In genomic region chrX:141402897-141403610, GRCh38 we compare ENCODE assay signal across 22 cellular contexts.
"Had no signal": no experiment of that assay in that cellular context is flagged by ENCODE, and none has a peak within 500 bp of the region (broad histone marks: within the 10 kb centered on the region; RNA-seq: fewer than 3 reads in every experiment).

No MANE protein-coding gene starts in this region.

- FAIRE-seq: HepG2, K562 had no signal

- H3K4me3 ChIP-seq: K562 had no signal

- H3K4me1 Mint-ChIP-seq: IgD-negative memory B cell had no signal

- H3K9ac ChIP-seq: KMS-11, SK-N-SH had no signal

- H3K27me3 Mint-ChIP-seq: IgD-negative memory B cell had no signal

- H3K4me2 ChIP-seq: KMS-11, SK-N-SH had no signal

- DNase-seq: Kasumi-1, MM.1S, NCI-H1092 treated with DMSO at 0.1 percent for 48 hours, NCI-H1436, NCI-H187, NCI-H2029, NCI-H2081 treated with DMSO at 0.1 percent for 48 hours, NCI-H2171, NCI-H226, NCI-H446, NCI-H510A, NCI-H524 treated with DMSO at 0.1 percent for 48 hours, NCI-H69, NCI-H774, SHP77, SK-N-SH, SW 1271 had no signal

- H3K27ac ChIP-seq: KMS-11, RWPE1 had no signal

- H3K27ac Mint-ChIP-seq: IgD-negative memory B cell had no signal

- H3K36me3 Mint-ChIP-seq: IgD-negative memory B cell had no signal

- H3K4me3 Mint-ChIP-seq: IgD-negative memory B cell had no signal

- ATAC-seq: HepG2, K562 had no signal
